22 cellular contexts compared by ENCODE assay signal in the genomic region with DNA sequence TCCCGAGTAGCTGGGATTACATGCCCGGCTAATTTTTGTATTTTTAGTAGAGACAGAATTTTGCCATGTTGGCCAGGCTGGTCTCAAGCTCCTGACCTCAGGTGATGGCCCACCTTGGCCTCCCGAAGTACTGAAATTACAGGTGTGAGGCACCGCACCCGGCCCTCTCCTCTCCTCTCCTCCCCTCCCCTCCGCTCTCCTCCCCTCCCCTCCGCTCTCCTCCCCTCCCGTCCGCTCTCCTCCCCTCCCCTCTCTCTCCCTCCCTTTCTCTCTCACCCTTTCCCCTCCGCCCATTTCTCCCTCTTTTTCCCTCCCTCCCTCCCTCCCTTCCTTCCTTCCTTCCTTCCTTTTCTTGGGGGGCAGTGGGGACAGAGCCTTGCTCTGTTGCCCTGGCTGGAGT. TPM values are rescaled to one million over a fixed set of nuclear protein-coding genes. Genes with fewer than 3 reads are reported as not detected.
DNase-seq lines count a peak whose midpoint lies in the region; ATAC-seq lines count a peak whose summit lies in the region.
"Had no signal": no experiment of that assay in that cellular context is flagged by ENCODE, and none has a peak within 500 bp of the region (broad histone marks: within the 10 kb centered on the region; RNA-seq: fewer than 3 reads in every experiment).

No MANE protein-coding gene starts in this region.

- no peaks in the 10 kb centered on the region for H3K79me2 ChIP-seq in Karpas-422 (ENCODE audit: low read length)

- H3K4me3 ChIP-seq in CD8-positive, alpha-beta memory T cell (ENCODE audit: low read length) = no peak overlapping the region
- no peak overlapping the region for H3K4me3 ChIP-seq in Karpas-422 (ENCODE audit: low read length)
- H3K4me3 ChIP-seq: GM12878, GM23248, HAP-1 had no signal

- CTCF ChIA-PET in CD8-positive, alpha-beta memory T cell (lab: Charles Lee) = no interaction called here

- H3K4me1 ChIP-seq in CD8-positive, alpha-beta memory T cell (ENCODE audit: insufficient read depth, low read length) = peaks cover 25% of the 10 kb centered on the region
- no peaks in the 10 kb centered on the region for H3K4me1 ChIP-seq in Karpas-422 (ENCODE audit: low read length)
- H3K4me1 ChIP-seq: HAP-1 had no signal

- POLR2A ChIA-PET in CD8-positive, alpha-beta memory T cell (lab: Charles Lee) = interaction anchor here (0.6 kb wide), 1 partner anchor 64 kb away, joined by 3 read pairs; no protein-coding TSS in a partner anchor
- POLR2A ChIA-PET in activated naive CD8-positive, alpha-beta T cell treated with anti-CD3 and anti-CD28 coated beads, Interleukin-2, amount 10 ng/mL, durations not matched to agents 7 days and 5 days (lab: Charles Lee) = interaction anchor here (0.8 to 2.1 kb wide), 6 partner anchors 9 to 42 kb away, joined by 3 to 11 read pairs (median 4); partner anchors contain the start of gene CD8A
- POLR2A ChIA-PET in naive thymus-derived CD8-positive, alpha-beta T cell (lab: Charles Lee) = interaction anchor here (0.7 to 2.6 kb wide), 7 partner anchors 9 to 47 kb away, joined by 3 to 25 read pairs (median 6); no protein-coding TSS in a partner anchor

- no peaks in the 10 kb centered on the region for H3K9me2 ChIP-seq in Karpas-422 (replicated peaks; ENCODE audit: insufficient read depth, low read length)

- H3K4me1 Mint-ChIP-seq in CD8-positive, alpha-beta memory T cell = peaks cover 55 to 84% (median 74%) of the 10 kb centered on the region in 3 donors
- H3K4me1 Mint-ChIP-seq in activated naive CD8-positive, alpha-beta T cell treated with anti-CD3 and anti-CD28 coated beads, Interleukin-2, amount 10 ng/mL, durations not matched to agents 7 days and 5 days = peaks cover 64% of the 10 kb centered on the region
- H3K4me1 Mint-ChIP-seq in naive thymus-derived CD8-positive, alpha-beta T cell = peaks cover 28 to 79% (median 71%) of the 10 kb centered on the region in 4 donors
- H3K4me1 Mint-ChIP-seq: IgD-negative memory B cell had no signal

- peaks cover 0 to 2% (median 1%) of the 10 kb centered on the region in 3 donors for H3K36me3 Mint-ChIP-seq in CD8-positive, alpha-beta memory T cell
- peaks cover 4% of the 10 kb centered on the region for H3K36me3 Mint-ChIP-seq in activated naive CD8-positive, alpha-beta T cell treated with anti-CD3 and anti-CD28 coated beads, Interleukin-2, amount 10 ng/mL, durations not matched to agents 7 days and 5 days
- peaks cover 0 to 3% (median 0%) of the 10 kb centered on the region in 3 donors for H3K36me3 Mint-ChIP-seq in naive thymus-derived CD8-positive, alpha-beta T cell
- H3K36me3 Mint-ChIP-seq: CD4-positive, CD25-positive, alpha-beta regulatory T cell; IgD-negative memory B cell had no signal

- H3K27ac ChIP-seq in CD8-positive, alpha-beta memory T cell (ENCODE audit: low read depth, low read length) = no peak overlapping the region
- H3K27ac ChIP-seq in Karpas-422 (ENCODE audit: low read length) = no peak overlapping the region
- H3K27ac ChIP-seq: GM23248 had no signal

- H3K27me3 Mint-ChIP-seq in CD8-positive, alpha-beta memory T cell = no peaks in the 10 kb centered on the region
- no peaks in the 10 kb centered on the region for H3K27me3 Mint-ChIP-seq in activated naive CD8-positive, alpha-beta T cell treated with anti-CD3 and anti-CD28 coated beads, Interleukin-2, amount 10 ng/mL, durations not matched to agents 7 days and 5 days
- H3K27me3 Mint-ChIP-seq in naive thymus-derived CD8-positive, alpha-beta T cell = no peaks in the 10 kb centered on the region

- H3K9me3 Mint-ChIP-seq in CD8-positive, alpha-beta memory T cell = no peaks in the 10 kb centered on the region
- H3K9me3 Mint-ChIP-seq in activated naive CD8-positive, alpha-beta T cell treated with anti-CD3 and anti-CD28 coated beads, Interleukin-2, amount 10 ng/mL, durations not matched to agents 7 days and 5 days = no peaks in the 10 kb centered on the region
- no peaks in the 10 kb centered on the region for H3K9me3 Mint-ChIP-seq in naive thymus-derived CD8-positive, alpha-beta T cell
- H3K9me3 Mint-ChIP-seq: CD4-positive, CD25-positive, alpha-beta regulatory T cell; IgD-negative memory B cell had no signal

- no peak overlapping the region for H3K9ac ChIP-seq in Karpas-422 (ENCODE audit: low read length)
- H3K9ac ChIP-seq: GM23248 had no signal

- no peak overlapping the region for H2AFZ ChIP-seq in Karpas-422 (ENCODE audit: low read length)
- H2AFZ ChIP-seq: GM23248 had no signal

- H3K4me2 ChIP-seq in Karpas-422 (ENCODE audit: low read depth, low read length, poor library complexity, severe bottlenecking) = no peak overlapping the region

- peak overlapping the region in 3 of 7 donors; percentile 46 to 74 (median 59) for H3K4me3 Mint-ChIP-seq in CD8-positive, alpha-beta memory T cell
- peak overlapping the region; percentile 70 for H3K4me3 Mint-ChIP-seq in activated naive CD8-positive, alpha-beta T cell treated with anti-CD3 and anti-CD28 coated beads, Interleukin-2, amount 10 ng/mL, durations not matched to agents 7 days and 5 days
- H3K4me3 Mint-ChIP-seq in naive thymus-derived CD8-positive, alpha-beta T cell = peak overlapping the region in 9 of 10 donors; percentile 53 to 87 (median 77)
- H3K4me3 Mint-ChIP-seq: CD4-positive, CD25-positive, alpha-beta regulatory T cell; IgD-negative memory B cell had no signal

- no peaks in the 10 kb centered on the region for H4K20me1 ChIP-seq in Karpas-422 (ENCODE audit: insufficient read depth, low read depth, low read length)

- no peaks in the 10 kb centered on the region for H3K9me3 ChIP-seq in CD8-positive, alpha-beta memory T cell (ENCODE audit: low read length)
- no peaks in the 10 kb centered on the region for H3K9me3 ChIP-seq in Karpas-422 (ENCODE audit: low read length)
- H3K9me3 ChIP-seq: Caco-2, HAP-1 had no signal

- ATAC-seq in activated naive CD8-positive, alpha-beta T cell treated with anti-CD3 and anti-CD28 coated beads, Interleukin-2, amount 10 ng/mL, durations not matched to agents 7 days and 5 days (ENCODE audit: low read depth) = no peak
- ATAC-seq in naive thymus-derived CD8-positive, alpha-beta T cell = no peak
- no peak for ATAC-seq in GM21447 (IDR thresholded peaks at IDR 0.05; ENCODE audit: unreplicated experiment)
- no peak for ATAC-seq in HG02610 (IDR thresholded peaks at IDR 0.05; ENCODE audit: unreplicated experiment)
- ATAC-seq: GM12878, Right ventricle myocardium inferior had no signal

- no peak for DNase-seq in CD8-positive, alpha-beta memory T cell
- DNase-seq in Karpas-422 (peak; percentile 16), NCI-H748 treated with DMSO at 0.1 percent for 48 hours (lab: John Stamatoyannopoulos, UW) (no peak)
- no peak for DNase-seq in activated naive CD8-positive, alpha-beta T cell treated with anti-CD3 and anti-CD28 coated beads, Interleukin-2, amount 10 ng/mL, durations not matched to agents 7 days and 5 days
- peak in 1 of 10 donors; percentile 64 for DNase-seq in naive thymus-derived CD8-positive, alpha-beta T cell
- DNase-seq: Caco-2; CD4-positive, CD25-positive, alpha-beta regulatory T cell; DND-41; NCI-H1417; NCI-H1694 treated with DMSO at 0.1 percent for 48 hours; NCI-H2081 treated with DMSO at 0.1 percent for 48 hours; NCI-H446 had no signal

- H3K36me3 ChIP-seq in CD8-positive, alpha-beta memory T cell (ENCODE audit: insufficient read depth, low read length) = no peaks in the 10 kb centered on the region
- no peaks in the 10 kb centered on the region for H3K36me3 ChIP-seq in Karpas-422 (ENCODE audit: insufficient read depth, low read length)
- H3K36me3 ChIP-seq: HAP-1 had no signal

- no peaks in the 10 kb centered on the region for H3K27me3 ChIP-seq in CD8-positive, alpha-beta memory T cell (ENCODE audit: insufficient read depth, low read length, poor library complexity, severe bottlenecking)
- no peaks in the 10 kb centered on the region for H3K27me3 ChIP-seq in Karpas-422 (ENCODE audit: low read length)

- peak overlapping the region; percentile 66 to 95 (median 82) for H3K27ac Mint-ChIP-seq in CD8-positive, alpha-beta memory T cell
- H3K27ac Mint-ChIP-seq in activated naive CD8-positive, alpha-beta T cell treated with anti-CD3 and anti-CD28 coated beads, Interleukin-2, amount 10 ng/mL, durations not matched to agents 7 days and 5 days = peak overlapping the region; percentile 92
- H3K27ac Mint-ChIP-seq in naive thymus-derived CD8-positive, alpha-beta T cell = peak overlapping the region; percentile 92 to 100 (median 96)
- H3K27ac Mint-ChIP-seq: CD4-positive, CD25-positive, alpha-beta regulatory T cell; IgD-negative memory B cell had no signal

RNA-seq across cellular contexts. Expression of gene CD8B, which starts 28.4 kb away (rescaled TPM):
- 100 to 1,000 TPM; 259 to 273 TPM for total RNA-seq in CD8-positive, alpha-beta memory T cell
- 908 TPM for polyA plus RNA-seq in CD8-positive, alpha-beta memory T cell
- total RNA-seq in Karpas-422 (2014; rRNA removed; shearing (Covaris generic); ENCODE audit: low replicate concordance) = not detected in 2 replicates
- 100 to 1,000 TPM; 475 to 483 TPM for total RNA-seq in activated naive CD8-positive, alpha-beta T cell treated with anti-CD3 and anti-CD28 coated beads, Interleukin-2, amount 10 ng/mL, durations not matched to agents 7 days and 5 days
- total RNA-seq in naive thymus-derived CD8-positive, alpha-beta T cell = 100 to 1,000 TPM; 456 TPM
- polyA plus RNA-seq in naive thymus-derived CD8-positive, alpha-beta T cell = 1,000 to 10,000 TPM; 2,040 to 2,487 (median 2,320) TPM
- total RNA-seq: GM23248, MCF 10A, SK-MEL-5 had no signal
- polyA plus RNA-seq: BJ, GM12878, GM23248 had no signal

RNA-seq across cellular contexts. Expression of gene CD8A, which starts 42.6 kb away (rescaled TPM):
- 100 to 1,000 TPM; 359 to 363 TPM for total RNA-seq in CD8-positive, alpha-beta memory T cell
- polyA plus RNA-seq in CD8-positive, alpha-beta memory T cell = 924 TPM
- total RNA-seq in Karpas-422 (2014; rRNA removed; shearing (Covaris generic); ENCODE audit: low replicate concordance) = not detected in 2 replicates
- total RNA-seq in activated naive CD8-positive, alpha-beta T cell treated with anti-CD3 and anti-CD28 coated beads, Interleukin-2, amount 10 ng/mL, durations not matched to agents 7 days and 5 days = 100 to 1,000 TPM; 666 to 683 TPM
- total RNA-seq in naive thymus-derived CD8-positive, alpha-beta T cell = 100 to 1,000 TPM; 272 to 273 TPM
- 1,000 to 10,000 TPM in 1 of 3 donors, 100 to 1,000 TPM in 2; 885 to 1,018 (median 934) TPM for polyA plus RNA-seq in naive thymus-derived CD8-positive, alpha-beta T cell
- total RNA-seq: CD4-positive, CD25-positive, alpha-beta regulatory T cell; MCF 10A had no signal
- polyA plus RNA-seq: BJ, GM23248 had no signal

Comparison
In these comparisons a context has a peak if more than half of its experiments do, and no peak if none do; other contexts are left out.
1. RNA of gene CD8B, which starts 28.4 kb away (total RNA-seq): 475 to 483 TPM in activated naive CD8-positive, alpha-beta T cell treated with anti-CD3 and anti-CD28 coated beads, Interleukin-2, amount 10 ng/mL, durations not matched to agents 7 days and 5 days, 456 TPM in naive thymus-derived CD8-positive, alpha-beta T cell and 259 to 273 TPM in CD8-positive, alpha-beta memory T cell; not detected in Karpas-422; every median in the first group is over 100 times any median in the second.
2. RNA of gene CD8A, which starts 42.6 kb away (total RNA-seq): 666 to 683 TPM in activated naive CD8-positive, alpha-beta T cell treated with anti-CD3 and anti-CD28 coated beads, Interleukin-2, amount 10 ng/mL, durations not matched to agents 7 days and 5 days, 359 to 363 TPM in CD8-positive, alpha-beta memory T cell and 272 to 273 TPM in naive thymus-derived CD8-positive, alpha-beta T cell; not detected in Karpas-422; every median in the first group is over 100 times any median in the second.
3. Peak in every context shown above with its lines, with median percentiles within 50 percentile points of each other: H3K27ac Mint-ChIP-seq.